8 cellular contexts compared by ENCODE assay signal in genomic region chr1:154609398-154610380, GRCh38. TPM values are rescaled to one million over a fixed set of nuclear protein-coding genes. Genes with fewer than 3 reads are reported as not detected.
DNase-seq lines count a peak whose midpoint lies in the region; ATAC-seq, FAIRE-seq and TF ChIP-seq lines count a peak whose summit lies in the region.

No MANE protein-coding gene starts in this region.

- intact Hi-C loops in kidney (cut with DNase I): no loop called here

- no peak for FAIRE-seq in kidney (lab: Jason Lieb, UNC)

- H3K36me3 ChIP-seq in skeletal muscle satellite cell (ENCODE audit: insufficient read depth, low read length) (peaks cover 6% of the 10 kb centered on the region), kidney (ENCODE audit: control insufficient read depth in 1 of 2, insufficient read depth in 2 of 2, low read length in 2 of 2) (no peaks in the 10 kb centered on the region)

- no peaks in the 10 kb centered on the region for H3K9me3 ChIP-seq in skeletal muscle satellite cell (replicated peaks; ENCODE audit: low read length)
- H3K9me3 ChIP-seq in kidney (ENCODE audit: control insufficient read depth in 1 of 2, low read length in 2 of 2): no peaks in the 10 kb centered on the region

- DNase-seq in A172 (ENCODE audit: low spot score) (peak; percentile 52), HK-2 (ENCODE audit: unreplicated experiment) (peak; percentile 11), kidney (no peak), HuH-7.5 (ENCODE audit: low spot score) (no peak)
- peak; percentile 23 to 35 (median 31) for DNase-seq in effector memory CD8-positive, alpha-beta T cell

- H3K4me2 ChIP-seq in skeletal muscle satellite cell (ENCODE audit: low read length): peak overlapping the region; percentile 93

- H3K27ac ChIP-seq in kidney (ENCODE audit: low read depth in 2 of 2, low read length in 2 of 2): no peak overlapping the region

- TF ChIP-seq CTCF in kidney (IDR thresholded peaks at IDR 0.05; ENCODE audit: borderline replicate concordance, extremely low read depth, insufficient read depth): no peak

- peaks cover 22% of the 10 kb centered on the region for H3K36me3 Mint-ChIP-seq in effector memory CD8-positive, alpha-beta T cell (ENCODE audit: insufficient read depth)

- H3K9me3 Mint-ChIP-seq in effector memory CD8-positive, alpha-beta T cell: no peaks in the 10 kb centered on the region

- ATAC-seq in activated CD4-positive, CD25-positive, alpha-beta regulatory T cell treated with anti-CD3 and anti-CD28 coated beads, Interleukin-2, amount 50 U/mL, for 24 hours: peak; percentile 30 to 32
- peak; percentile 45 for ATAC-seq in effector memory CD8-positive, alpha-beta T cell (replicated peaks)
- no peak for ATAC-seq in HG03378 (IDR thresholded peaks at IDR 0.05; ENCODE audit: unreplicated experiment)

- H3K9ac ChIP-seq in skeletal muscle satellite cell (ENCODE audit: low read depth, low read length) (no peak overlapping the region), kidney (ENCODE audit: low read length in 2 of 2) (no peak overlapping the region)

- peak overlapping the region; percentile 74 to 89 for H3K4me3 Mint-ChIP-seq in effector memory CD8-positive, alpha-beta T cell

- H3K4me1 Mint-ChIP-seq in effector memory CD8-positive, alpha-beta T cell (ENCODE audit: low read depth in 2 of 2): peaks cover 35 to 57% of the 10 kb centered on the region in 2 donors

- peak overlapping the region; percentile 19 for H3K4me3 ChIP-seq in skeletal muscle satellite cell (ENCODE audit: low read length)
- no peak overlapping the region for H3K4me3 ChIP-seq in kidney (ENCODE audit: low read length in 2 of 2)

- H3K27me3 ChIP-seq in skeletal muscle satellite cell (ENCODE audit: control insufficient read depth, insufficient read depth, low read length): no peaks in the 10 kb centered on the region

- peak overlapping the region; percentile 86 to 92 for H3K27ac Mint-ChIP-seq in effector memory CD8-positive, alpha-beta T cell

- no peaks in the 10 kb centered on the region for H3K27me3 Mint-ChIP-seq in effector memory CD8-positive, alpha-beta T cell

- peaks cover 14% of the 10 kb centered on the region for H3K4me1 ChIP-seq in skeletal muscle satellite cell (ENCODE audit: control insufficient read depth, insufficient read depth, low read length)
- peaks cover 8 to 11% of the 10 kb centered on the region in 2 donors for H3K4me1 ChIP-seq in kidney (ENCODE audit: control insufficient read depth in 1 of 2, insufficient read depth in 1 of 2, low read depth in 1 of 2, low read length in 2 of 2)

RNA-seq across cellular contexts. Expression of gene ADAR, which starts 1.7 kb away (rescaled TPM):
- 110 and 119 TPM in 2 replicates for total RNA-seq in A172 (2014; rRNA removed; shearing (Covaris generic))
- total RNA-seq in skeletal muscle satellite cell (2012; rRNA removed): 64.9 and 75.3 TPM in 2 replicates
- 154 TPM for total RNA-seq in kidney
- polyA plus RNA-seq in kidney (ENCODE audit: insufficient read depth, low read depth, low replicate concordance): 40.3 TPM

RNA-seq across cellular contexts. Expression of gene CHRNB2, which starts 42.1 kb away (rescaled TPM):
- total RNA-seq in A172 (2014; rRNA removed; shearing (Covaris generic)): not detected in 2 replicates
- total RNA-seq in skeletal muscle satellite cell (2012; rRNA removed): under 0.01 and 0.22 TPM in 2 replicates
- 0.60 TPM for total RNA-seq in kidney
- not detected for polyA plus RNA-seq in kidney (ENCODE audit: insufficient read depth, low read depth, low replicate concordance)

RNA-seq across cellular contexts. Expression of gene UBE2Q1, which starts 51.2 kb away (rescaled TPM):
- total RNA-seq in A172 (2014; rRNA removed; shearing (Covaris generic)): 56.2 and 59.8 TPM in 2 replicates
- 18.3 and 21.2 TPM in 2 replicates for total RNA-seq in skeletal muscle satellite cell (2012; rRNA removed)
- 77.6 TPM for total RNA-seq in kidney
- 72.3 TPM for polyA plus RNA-seq in kidney (ENCODE audit: insufficient read depth, low read depth, low replicate concordance)

Comparison
In these comparisons a context has a peak if more than half of its experiments do, and no peak if none do; other contexts are left out.
1. DNase-seq: peak in A172 (single experiment), HK-2 (single experiment) and effector memory CD8-positive, alpha-beta T cell (3 of 3); none in kidney (single experiment) and HuH-7.5 (single experiment).